Comparison of ENCODE assay signal across 14 cellular contexts in genomic region chr3:12679468-12679867, GRCh38. TPM values are rescaled to one million over a fixed set of nuclear protein-coding genes. Genes with fewer than 3 reads are reported as not detected.
DNase-seq lines count a peak whose midpoint lies in the region; ATAC-seq and TF ChIP-seq lines count a peak whose summit lies in the region.
"Had no signal": no experiment of that assay in that cellular context is flagged by ENCODE, and none has a peak within 500 bp of the region (broad histone marks: within the 10 kb centered on the region; RNA-seq: fewer than 3 reads in every experiment).

No MANE protein-coding gene starts in this region.

- H3K4me3 ChIP-seq in adipocyte (ENCODE audit: low read length), result no peak overlapping the region
- H3K4me3 ChIP-seq: upper lobe of left lung had no signal

- ATAC-seq in GM18505 (IDR thresholded peaks at IDR 0.05; ENCODE audit: unreplicated experiment) (no peak), HG03469 (IDR thresholded peaks at IDR 0.05; ENCODE audit: unreplicated experiment) (no peak), GM19324 (IDR thresholded peaks at IDR 0.05; ENCODE audit: low FRiP score, unreplicated experiment) (no peak)

- DNase-seq in AG08395 (ENCODE audit: low spot score), result peak; percentile 88
- peak; percentile 34 for DNase-seq in HT1080 (ENCODE audit: low read depth)
- DNase-seq in adipocyte (ENCODE audit: low read depth), result peak; percentile 84
- DNase-seq in hepatic stellate cell (ENCODE audit: low spot score), result peak; percentile 24
- DNase-seq in Kasumi-1 (lab: John Stamatoyannopoulos, UW), result no peak
- DNase-seq: activated CD4-positive, alpha-beta T cell treated with anti-CD3 and anti-CD28 coated beads, Interleukin-2, amount 50 U/mL, for 1 hour; activated naive CD8-positive, alpha-beta T cell treated with anti-CD3 and anti-CD28 coated beads, Interleukin-2, amount 10 ng/mL, durations not matched to agents 7 days and 5 days; C1 segment of cervical spinal cord; immature natural killer cell; NCI-H2081; upper lobe of left lung had no signal

- H3K9me3 ChIP-seq in adipocyte (ENCODE audit: control insufficient read depth, low read length), result no peaks in the 10 kb centered on the region
- H3K9me3 ChIP-seq: upper lobe of left lung had no signal

- no peak overlapping the region for H3K9ac ChIP-seq in adipocyte (ENCODE audit: low read length)

- no peaks in the 10 kb centered on the region for H3K36me3 ChIP-seq in adipocyte (ENCODE audit: control insufficient read depth, insufficient read depth, low read length, severe bottlenecking)
- H3K36me3 ChIP-seq: upper lobe of left lung had no signal

- no peak for TF ChIP-seq POLR2A in GM18505 (IDR thresholded peaks at IDR 0.05; ENCODE audit: borderline replicate concordance, extremely low read depth, insufficient read depth, insufficient read length)

- no peaks in the 10 kb centered on the region for H3K27me3 ChIP-seq in adipocyte (replicated peaks; ENCODE audit: control insufficient read depth, insufficient read depth, low read length)
- H3K27me3 ChIP-seq: upper lobe of left lung had no signal

- H3K4me1 ChIP-seq in adipocyte (ENCODE audit: control insufficient read depth, insufficient read depth, low read length), result peaks cover 19% of the 10 kb centered on the region

RNA-seq across cellular contexts. Expression of gene RAF1, which starts 15.6 kb away (rescaled TPM):
- total RNA-seq in HT1080 (2014; rRNA removed; shearing (Covaris generic)), result 110 and 111 TPM in 2 replicates
- 67.6 and 70.3 TPM in 2 replicates for polyA plus RNA-seq in HT1080 (2015; cell fraction: cytosol; rRNA removed)
- 91.8 and 94.2 TPM in 2 replicates for polyA plus RNA-seq in HT1080 (2015; cell fraction: nucleus; rRNA removed)

Comparison
In these comparisons a context has a peak if more than half of its experiments do, and no peak if none do; other contexts are left out.
1. DNase-seq: peak in AG08395 (single experiment), HT1080 (single experiment), adipocyte (single experiment) and hepatic stellate cell (single experiment); none in Kasumi-1 (0 of 2).